1 cellular context compared by ENCODE assay signal in genomic region chr16:75029854-75030253, GRCh38.
A peak's percentile ranks its signal among the peaks of the same experiment; 100 is the strongest.
TF ChIP-seq lines count a peak whose summit lies in the region.

No MANE protein-coding gene starts in this region.

TF ChIP-seq in endothelial cell of umbilical vein, 7 proteins besides CTCF, POLR2A, EP300 and RAD21:
- TF ChIP-seq FOS (IDR thresholded peaks at IDR 0.05; ENCODE audit: borderline replicate concordance, insufficient read depth, low read length) = peak; percentile 27
- TF ChIP-seq EZH2 (IDR thresholded peaks at IDR 0.05; ENCODE audit: borderline replicate concordance, low read depth, low read length, severe bottlenecking) = no peak
- no peak for TF ChIP-seq MYC (IDR thresholded peaks at IDR 0.05; ENCODE audit: low read depth, low read length)
- TF ChIP-seq GATA2 (IDR thresholded peaks at IDR 0.05; ENCODE audit: insufficient read depth, insufficient read length, low read depth, low read length) = peak; percentile 84
